In genomic region chr1:228392111-228392936, GRCh38 we compare ENCODE assay signal across 1 cellular context.
TF ChIP-seq lines count a peak whose summit lies in the region.

No MANE protein-coding gene starts in this region.

TF ChIP-seq in HEK293, 187 proteins besides CTCF, POLR2A, EP300 and RAD21 (continued from another document):
- no peak for TF ChIP-seq ZFP41 (tag by site-specific recombination; IDR thresholded peaks at IDR 0.05; ENCODE audit: borderline replicate concordance)
- TF ChIP-seq ZNF19 (tag by site-specific recombination; IDR thresholded peaks at IDR 0.05; ENCODE audit: low read depth) = no peak
- no peak for TF ChIP-seq ZNF362 (tag by site-specific recombination; IDR thresholded peaks at IDR 0.05)
- no peak for TF ChIP-seq GLI2 (tag by site-specific recombination; IDR thresholded peaks at IDR 0.05; ENCODE audit: borderline replicate concordance, low read depth)
- TF ChIP-seq ZBTB17 (tag by site-specific recombination; IDR thresholded peaks at IDR 0.05) = peak; percentile 13; the same call in 1 of the 2 replicates
- TF ChIP-seq ZNF391 (tag by site-specific recombination; IDR thresholded peaks at IDR 0.05; ENCODE audit: borderline replicate concordance, low read depth) = no peak
- TF ChIP-seq ZNF544 (tag by site-specific recombination; IDR thresholded peaks at IDR 0.05) = no peak
- TF ChIP-seq ZNF530 (tag by site-specific recombination; IDR thresholded peaks at IDR 0.05; ENCODE audit: low read depth) = no peak
- no peak for TF ChIP-seq ZNF549 (tag by site-specific recombination; IDR thresholded peaks at IDR 0.05)
- no peak for TF ChIP-seq ZNF830 (tag by site-specific recombination; IDR thresholded peaks at IDR 0.05; ENCODE audit: low read depth)
- TF ChIP-seq ZNF626 (tag by site-specific recombination; IDR thresholded peaks at IDR 0.05) = no peak
- peak; percentile 95 for TF ChIP-seq GLIS1 (tag by site-specific recombination; IDR thresholded peaks at IDR 0.05)
- no peak for TF ChIP-seq ZBTB10 (tag by site-specific recombination; IDR thresholded peaks at IDR 0.05)
- no peak for TF ChIP-seq ZNF596 (tag by site-specific recombination; IDR thresholded peaks at IDR 0.05)
- TF ChIP-seq ZNF366 (tag by site-specific recombination; conservative IDR thresholded peaks at IDR 0.05) = no peak
- no peak for TF ChIP-seq ZNF239 (tag by site-specific recombination; IDR thresholded peaks at IDR 0.05)
- TF ChIP-seq ZBTB11 (tag by site-specific recombination; conservative IDR thresholded peaks at IDR 0.05; ENCODE audit: low read depth) = no peak
- no peak for TF ChIP-seq KLF10 (tag by site-specific recombination; IDR thresholded peaks at IDR 0.05)
- TF ChIP-seq ZNF488 (tag by site-specific recombination; IDR thresholded peaks at IDR 0.05) = no peak
- TF ChIP-seq WT1 (tag by site-specific recombination; IDR thresholded peaks at IDR 0.05) = peak; percentile 34; the same call in 1 of the 2 replicates
- no peak for TF ChIP-seq KLF9 (tag by site-specific recombination; IDR thresholded peaks at IDR 0.05; ENCODE audit: low read depth)
- TF ChIP-seq SCRT2 (tag by site-specific recombination; IDR thresholded peaks at IDR 0.05) = no peak
- 0 out of 2 replicates have a peak, but pooled peaks have one; percentile 25 for TF ChIP-seq ZFP69B (tag by site-specific recombination; IDR thresholded peaks at IDR 0.05)
- peak; percentile 73 for TF ChIP-seq GLIS2 (tag by site-specific recombination; IDR thresholded peaks at IDR 0.05)
- TF ChIP-seq ZNF157 (tag by site-specific recombination; IDR thresholded peaks at IDR 0.05) = no peak
- TF ChIP-seq MYNN (tag by site-specific recombination; IDR thresholded peaks at IDR 0.05; ENCODE audit: borderline replicate concordance) = peak; percentile 79; the same call in 1 of the 2 replicates
- TF ChIP-seq ZNF133 (tag by site-specific recombination; IDR thresholded peaks at IDR 0.05) = no peak
- peak; percentile 26; the same call in 1 of the 2 replicates for TF ChIP-seq IKZF3 (tag by site-specific recombination; IDR thresholded peaks at IDR 0.05)
- peak; percentile 95 for TF ChIP-seq PRDM10 (tag by site-specific recombination; IDR thresholded peaks at IDR 0.05)
- TF ChIP-seq ZBTB21 (tag by site-specific recombination; IDR thresholded peaks at IDR 0.05) = no peak
- no peak for TF ChIP-seq TCF7L2 (IDR thresholded peaks at IDR 0.05; ENCODE audit: borderline replicate concordance, low read depth, low read length)
- TF ChIP-seq ZEB2 (tag by site-specific recombination; IDR thresholded peaks at IDR 0.05) = 0 out of 2 replicates have a peak, but pooled peaks have one; percentile 30
- TF ChIP-seq KLF17 (tag by site-specific recombination; IDR thresholded peaks at IDR 0.05) = 0 out of 2 replicates have a peak, but pooled peaks have one; percentile 40
- no peak for TF ChIP-seq ZNF175 (tag by site-specific recombination; IDR thresholded peaks at IDR 0.05)
- no peak for TF ChIP-seq ZNF324 (tag by site-specific recombination; IDR thresholded peaks at IDR 0.05)
- no peak for TF ChIP-seq RBAK (tag by site-specific recombination; IDR thresholded peaks at IDR 0.05)
- TF ChIP-seq ZNF777 (tag by site-specific recombination; IDR thresholded peaks at IDR 0.05; ENCODE audit: borderline replicate concordance) = no peak
- no peak for TF ChIP-seq ZNF843 (tag by site-specific recombination; IDR thresholded peaks at IDR 0.05)
- TF ChIP-seq ZIC2 (tag by site-specific recombination; IDR thresholded peaks at IDR 0.05) = peak; percentile 70
- TF ChIP-seq ZNF677 (tag by site-specific recombination; IDR thresholded peaks at IDR 0.05) = no peak
TF ChIP-seq in HEK293: peak in this region for 14.
